ENCODE assay signal across 18 cellular contexts in genomic region chr15:24784506-24784905, GRCh38.
DNase-seq lines count a peak whose midpoint lies in the region; ATAC-seq and TF ChIP-seq lines count a peak whose summit lies in the region.
"Had no signal": no experiment of that assay in that cellular context is flagged by ENCODE, and none has a peak within 500 bp of the region (broad histone marks: within the 10 kb centered on the region; RNA-seq: fewer than 3 reads in every experiment).

No MANE protein-coding gene starts in this region.

- no peak overlapping the region for H4K5ac ChIP-seq in mesendoderm (ENCODE audit: low read length)

- H3K36me3 Mint-ChIP-seq in WTC11 = peaks cover 42% of the 10 kb centered on the region

- no peak overlapping the region for H3K9ac ChIP-seq in mesendoderm (ENCODE audit: low read length)

- H3K4me3 ChIP-seq in mesendoderm (ENCODE audit: low read length) = no peak overlapping the region
- H3K4me3 ChIP-seq: A549, GM12878 had no signal

- no peaks in the 10 kb centered on the region for H3K36me3 ChIP-seq in mesendoderm (ENCODE audit: control insufficient read depth, insufficient read depth, low read length)

- H3K18ac ChIP-seq in mesendoderm (ENCODE audit: low read length) = no peak overlapping the region

- H3K56ac ChIP-seq in mesendoderm (ENCODE audit: low read length) = peak overlapping the region; percentile 88

- no peak overlapping the region for H2AK5ac ChIP-seq in mesendoderm (ENCODE audit: low read length)

- no peaks in the 10 kb centered on the region for H3K79me1 ChIP-seq in mesendoderm (ENCODE audit: low read length)

- peak overlapping the region; percentile 28 for H2BK120ac ChIP-seq in mesendoderm (ENCODE audit: low read depth, low read length)

- peak overlapping the region; percentile 96 for H2BK5ac ChIP-seq in mesendoderm (ENCODE audit: low read length)

- no peak overlapping the region for H3K4ac ChIP-seq in mesendoderm (ENCODE audit: low read depth, low read length)

- H3K27me3 ChIP-seq in mesendoderm (ENCODE audit: insufficient read depth, low read length, poor library complexity) = no peaks in the 10 kb centered on the region

- H3K27me3 Mint-ChIP-seq in WTC11 (ENCODE audit: low read depth) = peaks cover 3% of the 10 kb centered on the region
- H3K27me3 Mint-ChIP-seq: CD4-positive, alpha-beta T cell had no signal

- no peak overlapping the region for H3K4me2 ChIP-seq in mesendoderm (ENCODE audit: low read length)
- H3K4me2 ChIP-seq: A549 had no signal

- H3K27ac Mint-ChIP-seq in WTC11 = no peak overlapping the region
- H3K27ac Mint-ChIP-seq: CD4-positive, alpha-beta T cell had no signal

- H3K4me1 ChIP-seq in mesendoderm (ENCODE audit: control insufficient read depth, low read depth, low read length) = peaks cover 10% of the 10 kb centered on the region
- H3K4me1 ChIP-seq: A549, Caco-2 had no signal

- TF ChIP-seq CTCF in WTC11 (IDR thresholded peaks at IDR 0.05) = no peak

- WGBS in mesendoderm (ENCODE audit: extremely low coverage, insufficient coverage, low lambda C conversion rate) = no CpG with 5 or more reads among the region's 4 CpGs

- peak overlapping the region; percentile 45 for H3K27ac ChIP-seq in mesendoderm (ENCODE audit: low read depth, low read length)
- H3K27ac ChIP-seq: 22Rv1, A549, C4-2B had no signal

- H3K79me2 ChIP-seq in mesendoderm (ENCODE audit: control insufficient read depth, insufficient read depth, low read length) = no peaks in the 10 kb centered on the region

- H4K8ac ChIP-seq in mesendoderm (ENCODE audit: low read depth, low read length) = no peak overlapping the region

- H3K4me1 Mint-ChIP-seq in WTC11 = peaks cover 25% of the 10 kb centered on the region

- peak; percentile 19 for DNase-seq in ELF-1 (ENCODE audit: low read depth, low spot score)
- no peak for DNase-seq in WTC11 (ENCODE audit: low spot score)
- peak; percentile 42 for DNase-seq in iPS DF 19.7 (ENCODE audit: low read depth, low spot score)
- peak; percentile 90 for DNase-seq in mesendoderm
- DNase-seq in DMS114 treated with DMSO at 0.1 percent for 48 hours (lab: John Stamatoyannopoulos, UW; ENCODE audit: unreplicated experiment) = no peak
- no peak for DNase-seq in activated effector memory CD4-positive, alpha-beta T cell treated with anti-CD3 and anti-CD28 coated beads, Interleukin-2, amount 50 U/mL, for 16 hours
- DNase-seq: AML-193; Caco-2; CD4-positive, alpha-beta T cell; DMS153; DMS79 treated with DMSO at 0.1 percent for 48 hours; HCEC 1CT; KG1 had no signal

- H3K9me3 Mint-ChIP-seq in WTC11 = peaks cover 53% of the 10 kb centered on the region

- POLR2A ChIA-PET in WTC11 (lab: Charles Lee) = interaction anchor here (0.6 kb wide), 1 partner anchor 19 kb away, joined by 3 read pairs; no protein-coding TSS in a partner anchor

- CTCF ChIA-PET in WTC11 (lab: Charles Lee) = interaction anchor here (1.3 kb wide), 1 partner anchor 35 kb away, joined by 3 read pairs; no protein-coding TSS in a partner anchor

- peak; percentile 32; the same call in 1 of the 2 replicates for ATAC-seq in WTC11
- ATAC-seq in GM21381 (IDR thresholded peaks at IDR 0.05; ENCODE audit: unreplicated experiment) = no peak
- ATAC-seq: A549, GM12878 had no signal

- H3K23ac ChIP-seq in mesendoderm (ENCODE audit: low read length) = no peak overlapping the region

- no peak overlapping the region for H3K4me3 Mint-ChIP-seq in WTC11
- H3K4me3 Mint-ChIP-seq: CD4-positive, alpha-beta T cell had no signal

- H2BK15ac ChIP-seq in mesendoderm (replicated peaks; ENCODE audit: low read depth) = no peak overlapping the region

TF ChIP-seq in WTC11, 78 proteins besides CTCF, POLR2A, EP300 and RAD21:
- TF ChIP-seq CDX4 (CRISPR knock-in tag; IDR thresholded peaks at IDR 0.05; ENCODE audit: borderline replicate concordance) = no peak
- TF ChIP-seq NFE2L1 (CRISPR knock-in tag; IDR thresholded peaks at IDR 0.05) = no peak
- TF ChIP-seq JAZF1 (CRISPR knock-in tag; IDR thresholded peaks at IDR 0.05) = no peak
- no peak for TF ChIP-seq ATF3 (CRISPR knock-in tag; conservative IDR thresholded peaks at IDR 0.05)
- no peak for TF ChIP-seq SMAD3 (CRISPR knock-in tag; IDR thresholded peaks at IDR 0.05; ENCODE audit: borderline replicate concordance)
- TF ChIP-seq ESRRA (CRISPR knock-in tag; IDR thresholded peaks at IDR 0.05; ENCODE audit: borderline replicate concordance) = no peak
- TF ChIP-seq ZNF532 (CRISPR knock-in tag; IDR thresholded peaks at IDR 0.05; ENCODE audit: borderline replicate concordance) = no peak
TF ChIP-seq in WTC11: peak in this region for 0.

Comparison
In these comparisons a context has a peak if more than half of its experiments do, and no peak if none do; other contexts are left out.
1. DNase-seq: peak in ELF-1 (single experiment), iPS DF 19.7 (single experiment) and mesendoderm (single experiment); none in WTC11 (single experiment), DMS114 treated with DMSO at 0.1 percent for 48 hours (single experiment) and activated effector memory CD4-positive, alpha-beta T cell treated with anti-CD3 and anti-CD28 coated beads, Interleukin-2, amount 50 U/mL, for 16 hours (single experiment).